ENCODE assay signal across 26 cellular contexts in genomic region chr11:1288426-1289151, GRCh38. TPM values are rescaled to one million over a fixed set of nuclear protein-coding genes. Genes with fewer than 3 reads are reported as not detected.
DNase-seq lines count a peak whose midpoint lies in the region; ATAC-seq, FAIRE-seq and TF ChIP-seq lines count a peak whose summit lies in the region.
"Had no signal": no experiment of that assay in that cellular context is flagged by ENCODE, and none has a peak within 500 bp of the region (broad histone marks: within the 10 kb centered on the region; RNA-seq: fewer than 3 reads in every experiment).

No MANE protein-coding gene starts in this region.

- FAIRE-seq in kidney (lab: Jason Lieb, UNC) (no peak), GM12892 (lab: Jason Lieb, UNC) (no peak)
- FAIRE-seq: GM19239, H54, HTR-8/SVneo, RCC 7860 had no signal

- H3K9me3 ChIP-seq in heart left ventricle (no peaks in the 10 kb centered on the region), kidney (ENCODE audit: control insufficient read depth in 1 of 2, low read length in 2 of 2) (no peaks in the 10 kb centered on the region), spleen (no peaks in the 10 kb centered on the region)
- H3K9me3 ChIP-seq: SJCRH30 had no signal

- H3K4me1 ChIP-seq in heart left ventricle: peaks cover 0 to 11% (median 0%) of the 10 kb centered on the region in 12 donors
- no peaks in the 10 kb centered on the region for H3K4me1 ChIP-seq in kidney (ENCODE audit: control insufficient read depth in 1 of 2, insufficient read depth in 1 of 2, low read depth in 1 of 2, low read length in 2 of 2)
- peaks cover 0 to 19% (median 8%) of the 10 kb centered on the region in 6 donors for H3K4me1 ChIP-seq in spleen
- H3K4me1 ChIP-seq: SJCRH30 had no signal

- H3K27ac ChIP-seq in heart left ventricle (no peak overlapping the region), angular gyrus (ENCODE audit: low read depth, low read length) (peak overlapping the region; percentile 38), kidney (ENCODE audit: low read depth in 2 of 2, low read length in 2 of 2) (no peak overlapping the region), spleen (no peak overlapping the region)
- H3K27ac ChIP-seq: 22Rv1, C4-2B, SJCRH30 had no signal

- TF ChIP-seq POLR2A in heart left ventricle (IDR thresholded peaks at IDR 0.05): no peak
- no peak for TF ChIP-seq POLR2A in spleen (IDR thresholded peaks at IDR 0.05)
- TF ChIP-seq POLR2A in GM12892 (IDR thresholded peaks at IDR 0.05; ENCODE audit: low read depth, low read length): no peak

- H3K27me3 ChIP-seq in heart left ventricle (no peaks in the 10 kb centered on the region), spleen (replicated peaks in 1 of 7) (no peaks in the 10 kb centered on the region)
- H3K27me3 ChIP-seq: SJCRH30 had no signal

- H3K36me3 ChIP-seq in heart left ventricle: peaks cover 0 to 88% (median 73%) of the 10 kb centered on the region in 9 donors
- peaks cover 30 to 35% of the 10 kb centered on the region in 2 donors for H3K36me3 ChIP-seq in kidney (ENCODE audit: control insufficient read depth in 1 of 2, insufficient read depth in 2 of 2, low read length in 2 of 2)
- H3K36me3 ChIP-seq in spleen: peaks cover 0 to 95% (median 78%) of the 10 kb centered on the region in 6 donors

- ATAC-seq in heart left ventricle (no peak), Right ventricle myocardium superior (ENCODE audit: poor library complexity) (no peak), HG02938 (IDR thresholded peaks at IDR 0.05; ENCODE audit: unreplicated experiment) (no peak)

- DNase-seq in heart left ventricle (peak in 3 of 5 donors; percentile 19 to 48 (median 20)), Right ventricle myocardium superior (no peak), kidney (peak; percentile 63), spleen (peak; percentile 63), GM12892 (ENCODE audit: insufficient read length) (no peak)
- DNase-seq: DMS 273 treated with DMSO at 0.1 percent for 48 hours, DMS79, EL, GDM1, KBM-7, MV-4-11, NCI-H1105, NCI-H1436 treated with DMSO at 0.1 percent for 48 hours, NCI-H187 treated with DMSO at 0.1 percent for 48 hours, NCI-H2107, NCI-H524 treated with DMSO at 0.1 percent for 48 hours, NCI-H774, SJCRH30 had no signal

- no peak for TF ChIP-seq CTCF in heart left ventricle (IDR thresholded peaks at IDR 0.05)
- TF ChIP-seq CTCF in kidney (IDR thresholded peaks at IDR 0.05; ENCODE audit: borderline replicate concordance, extremely low read depth, insufficient read depth): no peak
- TF ChIP-seq CTCF in spleen (IDR thresholded peaks at IDR 0.05 in 8 of 11, conservative IDR thresholded peaks at IDR 0.05 in 3 of 11): no peak

- H3K9ac ChIP-seq in kidney (ENCODE audit: low read length in 2 of 2): no peak overlapping the region

- 93 to 97% (median 96%) methylated on average over 21 to 30 of the region's 30 CpGs for WGBS in heart left ventricle, 4 donors
- 94 to 98% (median 96%) methylated on average over 24 to 30 of the region's 30 CpGs for WGBS in spleen, 5 donors

- intact Hi-C loops in heart left ventricle (cut with DNase I): no loop called here
- intact Hi-C loops in Right ventricle myocardium superior (cut with DNase I): no loop called here
- intact Hi-C loops in kidney (cut with DNase I): no loop called here
- intact Hi-C loops in spleen (cut with DNase I; ENCODE audit: low total_unique reads): no loop called here

- no peak overlapping the region for H3K4me3 ChIP-seq in heart left ventricle
- H3K4me3 ChIP-seq in kidney (ENCODE audit: low read length in 2 of 2): no peak overlapping the region
- no peak overlapping the region for H3K4me3 ChIP-seq in spleen
- H3K4me3 ChIP-seq: SJCRH30 had no signal

RNA-seq across cellular contexts. Expression of gene TOLLIP, which starts 20.8 kb away (rescaled TPM):
- 10 to 100 TPM; 36.9 to 57.2 (median 44.9) TPM for total RNA-seq in heart left ventricle
- 10 to 100 TPM; 27.4 to 49.6 TPM for polyA plus RNA-seq in heart left ventricle
- 49.9 TPM for total RNA-seq in Right ventricle myocardium superior
- 65.5 TPM for total RNA-seq in kidney
- polyA plus RNA-seq in kidney (ENCODE audit: insufficient read depth, low read depth, low replicate concordance): 88.0 TPM
- total RNA-seq in spleen: 10 to 100 TPM; 44.3 to 67.4 (median 59.8) TPM
- polyA plus RNA-seq in spleen: 10 to 100 TPM; 16.1 to 35.8 (median 18.7) TPM
- polyA plus RNA-seq in GM12892 (2012; ENCODE audit: missing spikeins): 8.1 TPM

Comparison
In these comparisons a context has a peak if more than half of its experiments do, and no peak if none do; other contexts are left out.
1. DNase-seq: peak in heart left ventricle (3 of 5), kidney (single experiment) and spleen (single experiment); none in Right ventricle myocardium superior (single experiment) and GM12892 (single experiment).